8 cellular contexts compared by ENCODE assay signal in genomic region chr17:13114601-13115024, GRCh38.
DNase-seq lines count a peak whose midpoint lies in the region; TF ChIP-seq lines count a peak whose summit lies in the region.

No MANE protein-coding gene starts in this region.

- H3K27ac Mint-ChIP-seq in endothelial cell (ENCODE audit: unreplicated experiment) (no peak overlapping the region), nephron (no peak overlapping the region)

- peak; percentile 83 for DNase-seq in Daoy (ENCODE audit: low read depth)
- peak; percentile 13 for DNase-seq in OCI-M2 (lab: John Stamatoyannopoulos, UW; ENCODE audit: unreplicated experiment)
- peak; percentile 57 for DNase-seq in endothelial cell (ENCODE audit: low spot score)
- DNase-seq in stimulated activated naive CD4-positive, alpha-beta T cell (lab: John Stamatoyannopoulos, UW): no peak
- DNase-seq in mucosa of gallbladder (ENCODE audit: low spot score): no peak
- no peak for DNase-seq in MV-4-11 (lab: John Stamatoyannopoulos, UW)

- no peak overlapping the region for H3K27ac ChIP-seq in HEK293 (ENCODE audit: extremely low read depth, low read depth, low read length)

- CTCF ChIA-PET in HEK293 (lab: Yijun Ruan, JAX): interaction anchor here (0.5 to 2.6 kb wide), 27 partner anchors 9 to 1973 kb away, joined by 3 to 23 read pairs (median 3); no protein-coding TSS in a partner anchor

- no peaks in the 10 kb centered on the region for H3K36me3 ChIP-seq in HEK293 (ENCODE audit: control insufficient read depth in 2 of 2, insufficient read depth in 1 of 2, low read length in 2 of 2)

- no peaks in the 10 kb centered on the region for H3K4me1 ChIP-seq in HEK293 (ENCODE audit: control insufficient read depth, insufficient read depth, low read length)

- H3K9me3 Mint-ChIP-seq in endothelial cell (ENCODE audit: unreplicated experiment) (no peaks in the 10 kb centered on the region), nephron (no peaks in the 10 kb centered on the region)

- peak overlapping the region; percentile 19 for H3K4me3 ChIP-seq in HEK293 (ENCODE audit: low read depth, low read length)

- H3K4me3 Mint-ChIP-seq in endothelial cell (ENCODE audit: unreplicated experiment) (no peak overlapping the region), nephron (peak overlapping the region; percentile 13 to 54 (median 53))

- H3K4me1 Mint-ChIP-seq in endothelial cell (ENCODE audit: unreplicated experiment) (no peaks in the 10 kb centered on the region), nephron (peaks cover 7% of the 10 kb centered on the region)

- POLR2A ChIA-PET in HEK293 (lab: Yijun Ruan, JAX): interaction anchor here (0.8 to 1.0 kb wide), 2 partner anchors 14 to 96 kb away, joined by 3 to 4 read pairs; partner anchors contain the start of gene ELAC2

- H3K27me3 Mint-ChIP-seq in endothelial cell (ENCODE audit: unreplicated experiment): peaks cover 1% of the 10 kb centered on the region
- peaks cover 29% of the 10 kb centered on the region for H3K27me3 Mint-ChIP-seq in nephron (ENCODE audit: low read depth)

- H3K36me3 Mint-ChIP-seq in endothelial cell (ENCODE audit: low read depth, unreplicated experiment) (no peaks in the 10 kb centered on the region), nephron (ENCODE audit: low read depth) (no peaks in the 10 kb centered on the region)

- H3K9me3 ChIP-seq in HEK293 (ENCODE audit: control insufficient read depth, insufficient read depth, low read depth, low read length): no peaks in the 10 kb centered on the region; the same call in 1 of the 2 replicates

- TF ChIP-seq CTCF in HEK293 (tag by site-specific recombination; IDR thresholded peaks at IDR 0.05) (peak; percentile 72), endothelial cell (IDR thresholded peaks at IDR 0.05; ENCODE audit: unreplicated experiment) (peak; percentile 63), nephron (IDR thresholded peaks at IDR 0.05; ENCODE audit: unreplicated experiment in 3 of 3) (peak; percentile 75 to 82 (median 78))

TF ChIP-seq in HEK293, 187 proteins besides CTCF, POLR2A, EP300 and RAD21:
- TF ChIP-seq ZFP37 (tag by site-specific recombination; IDR thresholded peaks at IDR 0.05) (0 out of 2 replicates have a peak, but pooled peaks have one; percentile 59), BCL11B (tag by site-specific recombination; IDR thresholded peaks at IDR 0.05; ENCODE audit: low read depth) (no peak), ZNF423 (tag by site-specific recombination; IDR thresholded peaks at IDR 0.05) (no peak), KLF16 (tag by site-specific recombination; IDR thresholded peaks at IDR 0.05) (no peak), PRDM10 (tag by site-specific recombination; IDR thresholded peaks at IDR 0.05) (no peak), ZNF18 (tag by site-specific recombination; IDR thresholded peaks at IDR 0.05) (no peak), GLIS2 (tag by site-specific recombination; IDR thresholded peaks at IDR 0.05) (peak; percentile 44), IKZF3 (tag by site-specific recombination; IDR thresholded peaks at IDR 0.05) (peak; percentile 34; the same call in 1 of the 2 replicates), ZBTB6 (tag by site-specific recombination; IDR thresholded peaks at IDR 0.05) (no peak), ZNF629 (tag by site-specific recombination; IDR thresholded peaks at IDR 0.05) (0 out of 2 replicates have a peak, but pooled peaks have one; percentile 16), ZNF658 (tag by site-specific recombination; IDR thresholded peaks at IDR 0.05) (no peak), MEIS1 (CRISPR knock-in tag; IDR thresholded peaks at IDR 0.05; ENCODE audit: borderline replicate concordance) (no peak), ZNF211 (tag by site-specific recombination; IDR thresholded peaks at IDR 0.05; ENCODE audit: low read depth) (no peak), GLIS1 (tag by site-specific recombination; IDR thresholded peaks at IDR 0.05) (peak; percentile 58), ZNF335 (tag by site-specific recombination; conservative IDR thresholded peaks at IDR 0.05) (0 out of 2 replicates have a peak, but pooled peaks have one; percentile 25), ZNF350 (tag by site-specific recombination; IDR thresholded peaks at IDR 0.05) (no peak), ZBTB17 (tag by site-specific recombination; IDR thresholded peaks at IDR 0.05) (no peak), PRDM1 (tag by site-specific recombination; IDR thresholded peaks at IDR 0.05) (0 out of 2 replicates have a peak, but pooled peaks have one; percentile 15), ZNF654 (tag by site-specific recombination; IDR thresholded peaks at IDR 0.05; ENCODE audit: low read depth) (peak; percentile 79), SP7 (tag by site-specific recombination; IDR thresholded peaks at IDR 0.05) (0 out of 2 replicates have a peak, but pooled peaks have one; percentile 14), ZNF140 (tag by site-specific recombination; IDR thresholded peaks at IDR 0.05) (peak; percentile 66; the same call in 1 of the 2 replicates), ZNF621 (tag by site-specific recombination; IDR thresholded peaks at IDR 0.05) (no peak)

Comparison
In these comparisons a context has a peak if more than half of its experiments do, and no peak if none do; other contexts are left out.
1. DNase-seq: peak in Daoy (single experiment), OCI-M2 (single experiment) and endothelial cell (single experiment); none in stimulated activated naive CD4-positive, alpha-beta T cell (0 of 6), mucosa of gallbladder (single experiment) and MV-4-11 (single experiment).
2. Peak in every context shown above with its lines, with median percentiles within 50 percentile points of each other: CTCF ChIP-seq.